In the genomic region with DNA sequence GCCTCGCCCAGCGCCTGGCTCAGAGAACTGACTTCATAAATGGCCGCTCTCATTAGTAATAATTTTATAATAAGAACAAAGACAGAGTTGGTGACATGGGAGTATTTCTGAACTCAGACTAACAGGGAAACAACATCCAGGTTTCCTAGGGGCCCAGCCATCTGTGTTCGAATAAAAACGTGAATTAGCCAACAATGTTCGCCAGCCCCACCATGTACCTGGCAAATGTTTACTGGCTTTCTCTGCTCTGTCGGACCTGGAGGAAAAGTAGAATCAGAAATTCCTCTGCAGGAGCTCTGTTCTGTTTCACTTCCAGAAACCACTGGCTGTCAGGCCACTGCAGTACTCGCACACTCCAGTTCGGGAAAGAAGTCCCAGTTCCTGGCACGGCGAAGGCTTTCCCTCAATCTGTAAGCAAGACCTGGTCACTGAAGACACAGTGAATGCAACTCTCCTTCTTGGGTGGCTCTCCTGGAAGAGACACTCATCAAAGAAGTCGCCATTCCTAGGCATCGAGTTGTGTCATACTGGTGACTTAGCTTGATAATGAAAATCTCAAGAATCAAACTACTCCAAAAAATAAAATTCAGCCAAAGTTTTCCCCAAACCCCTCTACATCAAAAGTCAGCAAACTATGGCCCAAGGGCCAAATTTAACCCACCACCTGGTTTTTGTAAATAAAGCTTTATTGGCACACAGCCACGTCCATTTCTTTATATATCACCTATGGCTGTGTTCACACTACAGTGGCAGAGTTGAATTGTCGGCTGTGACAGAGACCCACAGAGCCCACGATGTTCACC, we compare ENCODE assay signal across 21 cellular contexts.
"Had no signal": no experiment of that assay in that cellular context is flagged by ENCODE, and none has a peak within 500 bp of the region (broad histone marks: within the 10 kb centered on the region; RNA-seq: fewer than 3 reads in every experiment).

No MANE protein-coding gene starts in this region.

- H3K36me3 ChIP-seq: colonic mucosa, prostate gland, upper lobe of left lung had no signal

- ATAC-seq: activated T-helper 17 cell treated with anti-CD3 and anti-CD28 coated beads, Interleukin-2, amount 50 U/mL, for 72 hours; body of pancreas; left lobe of liver; right cardiac atrium; stimulated activated naive CD8-positive, alpha-beta T cell treated with anti-CD3 and anti-CD28 coated beads, Interleukin-15, amount 100 ng/mL, for 72 hours had no signal

- H3K9me3 ChIP-seq: body of pancreas, colonic mucosa, prostate gland, upper lobe of left lung had no signal

- H3K27ac ChIP-seq: body of pancreas, colonic mucosa, prostate gland had no signal

- H3K27me3 ChIP-seq: body of pancreas, colonic mucosa, upper lobe of left lung had no signal

- H3K4me3 Mint-ChIP-seq: activated naive CD8-positive, alpha-beta T cell treated with anti-CD3 and anti-CD28 coated beads for 36 hours; activated T-helper 17 cell treated with anti-CD3 and anti-CD28 coated beads, Interleukin-2, amount 50 U/mL, for 72 hours; stimulated activated naive CD8-positive, alpha-beta T cell treated with anti-CD3 and anti-CD28 coated beads, Interleukin-15, amount 100 ng/mL, for 72 hours had no signal

- H3K36me3 Mint-ChIP-seq: activated naive CD8-positive, alpha-beta T cell treated with anti-CD3 and anti-CD28 coated beads for 36 hours had no signal

- H3K4me3 ChIP-seq: body of pancreas, colonic mucosa, lung, prostate gland, upper lobe of left lung had no signal

- H3K27ac Mint-ChIP-seq: activated naive CD8-positive, alpha-beta T cell treated with anti-CD3 and anti-CD28 coated beads for 36 hours; activated T-helper 17 cell treated with anti-CD3 and anti-CD28 coated beads, Interleukin-2, amount 50 U/mL, for 72 hours; stimulated activated naive CD8-positive, alpha-beta T cell treated with anti-CD3 and anti-CD28 coated beads, Interleukin-15, amount 100 ng/mL, for 72 hours had no signal

- DNase-seq: activated CD4-positive, alpha-beta T cell treated with anti-CD3 and anti-CD28 coated beads for 48 hours; activated CD4-positive, CD25-positive, alpha-beta regulatory T cell; activated naive CD4-positive, alpha-beta T cell; activated naive CD8-positive, alpha-beta T cell treated with anti-CD3 and anti-CD28 coated beads for 36 hours; activated T-cell treated with anti-CD3 and anti-CD28 coated beads, Interleukin-2, amount 50 U/mL, for 1 hour; body of pancreas; colonic mucosa; erythroblast; kidney; midbrain; right cardiac atrium; small intestine; stimulated activated CD4-positive, alpha-beta T cell treated with anti-CD3 and anti-CD28 coated beads, Interleukin-15, amount 100 ng/mL, for 24 hours; stimulated activated CD4-positive, alpha-beta T cell treated with anti-CD3 and anti-CD28 coated beads, Interleukin-2, amount 100 ng/mL, for 48 hours; stimulated activated naive CD8-positive, alpha-beta T cell treated with anti-CD3 and anti-CD28 coated beads, Interleukin-15, amount 100 ng/mL, for 72 hours; T1000; upper lobe of left lung had no signal

- H3K4me1 ChIP-seq: body of pancreas, colonic mucosa, prostate gland, upper lobe of left lung had no signal

- H3K27me3 Mint-ChIP-seq: activated naive CD8-positive, alpha-beta T cell treated with anti-CD3 and anti-CD28 coated beads for 36 hours had no signal

- H3K9me3 Mint-ChIP-seq: activated naive CD8-positive, alpha-beta T cell treated with anti-CD3 and anti-CD28 coated beads for 36 hours; activated T-helper 17 cell treated with anti-CD3 and anti-CD28 coated beads, Interleukin-2, amount 50 U/mL, for 72 hours; stimulated activated naive CD8-positive, alpha-beta T cell treated with anti-CD3 and anti-CD28 coated beads, Interleukin-15, amount 100 ng/mL, for 72 hours had no signal

- H3K4me1 Mint-ChIP-seq: activated naive CD8-positive, alpha-beta T cell treated with anti-CD3 and anti-CD28 coated beads for 36 hours; activated T-helper 17 cell treated with anti-CD3 and anti-CD28 coated beads, Interleukin-2, amount 50 U/mL, for 72 hours; stimulated activated naive CD8-positive, alpha-beta T cell treated with anti-CD3 and anti-CD28 coated beads, Interleukin-15, amount 100 ng/mL, for 72 hours had no signal
